ENCODE assay signal across 8 cellular contexts in genomic region chr17:81553616-81554181, GRCh38. TPM values are rescaled to one million over a fixed set of nuclear protein-coding genes. Genes with fewer than 3 reads are reported as not detected.
DNase-seq lines count a peak whose midpoint lies in the region; ATAC-seq and TF ChIP-seq lines count a peak whose summit lies in the region.

No MANE protein-coding gene starts in this region.

- peak overlapping the region; percentile 92 for H3K27ac Mint-ChIP-seq in activated CD4-positive, alpha-beta T cell treated with anti-CD3 and anti-CD28 coated beads, Interleukin-2, amount 10 ng/mL, durations not matched to agents 7 days and 5 days
- H3K27ac Mint-ChIP-seq in activated CD4-positive, alpha-beta memory T cell treated with anti-CD3 and anti-CD28 coated beads, Interleukin-2, amount 10 ng/mL, durations not matched to agents 7 days and 5 days, result peak overlapping the region; percentile 89

- CTCF ChIA-PET in activated CD4-positive, alpha-beta T cell treated with anti-CD3 and anti-CD28 coated beads, Interleukin-2, amount 10 ng/mL, durations not matched to agents 7 days and 5 days (lab: Charles Lee), result no interaction called here
- CTCF ChIA-PET in activated CD4-positive, alpha-beta memory T cell treated with anti-CD3 and anti-CD28 coated beads, Interleukin-2, amount 10 ng/mL, durations not matched to agents 7 days and 5 days (lab: Charles Lee), result no interaction called here

- POLR2A ChIA-PET in activated CD4-positive, alpha-beta T cell treated with anti-CD3 and anti-CD28 coated beads, Interleukin-2, amount 10 ng/mL, durations not matched to agents 7 days and 5 days (lab: Charles Lee), result no interaction called here
- POLR2A ChIA-PET in activated CD4-positive, alpha-beta memory T cell treated with anti-CD3 and anti-CD28 coated beads, Interleukin-2, amount 10 ng/mL, durations not matched to agents 7 days and 5 days (lab: Charles Lee), result interaction anchor here (2.3 kb wide), 1 partner anchor 43 kb away, joined by 24 read pairs; the partner anchor contains the start of gene ACTG1

- H3K27me3 ChIP-seq in foreskin keratinocyte (no peaks in the 10 kb centered on the region), psoas muscle (ENCODE audit: insufficient read depth in 3 of 3, low read length in 2 of 3) (no peaks in the 10 kb centered on the region)

- no peaks in the 10 kb centered on the region for H3K27me3 Mint-ChIP-seq in activated CD4-positive, alpha-beta T cell treated with anti-CD3 and anti-CD28 coated beads, Interleukin-2, amount 10 ng/mL, durations not matched to agents 7 days and 5 days
- H3K27me3 Mint-ChIP-seq in activated CD4-positive, alpha-beta memory T cell treated with anti-CD3 and anti-CD28 coated beads, Interleukin-2, amount 10 ng/mL, durations not matched to agents 7 days and 5 days, result no peaks in the 10 kb centered on the region

- H3K27ac ChIP-seq in foreskin keratinocyte (no peak overlapping the region), psoas muscle (peak overlapping the region; percentile 81)

- H3K9me3 Mint-ChIP-seq in activated CD4-positive, alpha-beta T cell treated with anti-CD3 and anti-CD28 coated beads, Interleukin-2, amount 10 ng/mL, durations not matched to agents 7 days and 5 days, result no peaks in the 10 kb centered on the region
- H3K9me3 Mint-ChIP-seq in activated CD4-positive, alpha-beta memory T cell treated with anti-CD3 and anti-CD28 coated beads, Interleukin-2, amount 10 ng/mL, durations not matched to agents 7 days and 5 days, result no peaks in the 10 kb centered on the region

- peak overlapping the region; percentile 87 for H3K4me3 Mint-ChIP-seq in activated CD4-positive, alpha-beta T cell treated with anti-CD3 and anti-CD28 coated beads, Interleukin-2, amount 10 ng/mL, durations not matched to agents 7 days and 5 days
- H3K4me3 Mint-ChIP-seq in activated CD4-positive, alpha-beta memory T cell treated with anti-CD3 and anti-CD28 coated beads, Interleukin-2, amount 10 ng/mL, durations not matched to agents 7 days and 5 days, result peak overlapping the region; percentile 83

- DNase-seq in activated CD4-positive, alpha-beta T cell treated with anti-CD3 and anti-CD28 coated beads, Interleukin-2, amount 10 ng/mL, durations not matched to agents 7 days and 5 days, result no peak
- no peak for DNase-seq in activated CD4-positive, alpha-beta T cell treated with anti-CD3 and anti-CD28 coated beads, Interleukin-2, amount 50 U/mL, for 1 hour
- DNase-seq in NCI-H1048 (lab: John Stamatoyannopoulos, UW) (peak; percentile 38), foreskin keratinocyte (peak; percentile 76 to 86), psoas muscle (no peak)
- no peak for DNase-seq in activated CD4-positive, alpha-beta memory T cell treated with anti-CD3 and anti-CD28 coated beads, Interleukin-2, amount 10 ng/mL, durations not matched to agents 7 days and 5 days
- no peak for DNase-seq in activated CD4-positive, CD25-positive, alpha-beta regulatory T cell (lab: John Stamatoyannopoulos, UW)

- H3K4me3 ChIP-seq in psoas muscle, result peak overlapping the region; percentile 96

- peaks cover 2 to 44% of the 10 kb centered on the region in 2 donors for H3K36me3 ChIP-seq in psoas muscle (ENCODE audit: insufficient read depth in 1 of 2, low read depth in 1 of 2)

- TF ChIP-seq CTCF in foreskin keratinocyte (conservative IDR thresholded peaks at IDR 0.05), result no peak
- no peak for TF ChIP-seq CTCF in psoas muscle (IDR thresholded peaks at IDR 0.05)

- H3K4me1 ChIP-seq in foreskin keratinocyte, result peaks cover 6% of the 10 kb centered on the region
- H3K4me1 ChIP-seq in psoas muscle, result peaks cover 44% of the 10 kb centered on the region

- intact Hi-C loops in psoas muscle (cut with DNase I), result loop anchor here in 1 of 2 donors (5.0 kb wide), 1 partner anchor 36 kb away; no protein-coding TSS in a partner anchor

- peaks cover 18% of the 10 kb centered on the region for H3K36me3 Mint-ChIP-seq in activated CD4-positive, alpha-beta T cell treated with anti-CD3 and anti-CD28 coated beads, Interleukin-2, amount 10 ng/mL, durations not matched to agents 7 days and 5 days (ENCODE audit: low read depth)
- H3K36me3 Mint-ChIP-seq in activated CD4-positive, alpha-beta memory T cell treated with anti-CD3 and anti-CD28 coated beads, Interleukin-2, amount 10 ng/mL, durations not matched to agents 7 days and 5 days (ENCODE audit: low read depth), result peaks cover 22% of the 10 kb centered on the region

- H3K9me3 ChIP-seq in psoas muscle, result no peaks in the 10 kb centered on the region

- WGBS in psoas muscle, 3 donors, result 30 to 35% (median 33%) methylated on average over 24 of the region's 24 CpGs

- peak; percentile 71 for ATAC-seq in foreskin keratinocyte
- ATAC-seq in psoas muscle, result peak; percentile 9 to 21 (median 14)
- ATAC-seq in HG03108 (IDR thresholded peaks at IDR 0.05; ENCODE audit: unreplicated experiment), result no peak

- peaks cover 35% of the 10 kb centered on the region for H3K4me1 Mint-ChIP-seq in activated CD4-positive, alpha-beta T cell treated with anti-CD3 and anti-CD28 coated beads, Interleukin-2, amount 10 ng/mL, durations not matched to agents 7 days and 5 days
- peaks cover 35% of the 10 kb centered on the region for H3K4me1 Mint-ChIP-seq in activated CD4-positive, alpha-beta memory T cell treated with anti-CD3 and anti-CD28 coated beads, Interleukin-2, amount 10 ng/mL, durations not matched to agents 7 days and 5 days

RNA-seq across cellular contexts. Expression of gene FAAP100, which starts 1.5 kb away (rescaled TPM):
- total RNA-seq in activated CD4-positive, alpha-beta T cell treated with anti-CD3 and anti-CD28 coated beads, Interleukin-2, amount 10 ng/mL, durations not matched to agents 7 days and 5 days, result 10 to 100 TPM; 30.8 to 42.1 TPM
- total RNA-seq in activated CD4-positive, alpha-beta memory T cell treated with anti-CD3 and anti-CD28 coated beads, Interleukin-2, amount 10 ng/mL, durations not matched to agents 7 days and 5 days, result 10 to 100 TPM; 29.0 TPM
- total RNA-seq in foreskin keratinocyte (17.3 and 19.9 TPM in 2 replicates), psoas muscle (10 to 100 TPM; 11.8 to 13.1 (median 12.7) TPM)
- polyA plus RNA-seq in foreskin keratinocyte (14.9 and 15.9 TPM in 2 replicates), psoas muscle (10 to 100 TPM; 11.6 to 16.3 (median 12.6) TPM)

RNA-seq across cellular contexts. Expression of gene FSCN2, which starts 25.5 kb away (rescaled TPM):
- under 1 TPM; 0.22 to 0.33 TPM for total RNA-seq in activated CD4-positive, alpha-beta T cell treated with anti-CD3 and anti-CD28 coated beads, Interleukin-2, amount 10 ng/mL, durations not matched to agents 7 days and 5 days
- under 1 TPM; 0.43 to 0.50 TPM for total RNA-seq in activated CD4-positive, alpha-beta memory T cell treated with anti-CD3 and anti-CD28 coated beads, Interleukin-2, amount 10 ng/mL, durations not matched to agents 7 days and 5 days
- total RNA-seq in foreskin keratinocyte (not detected in 2 replicates), psoas muscle (under 1 TPM in 3 of 4 donors, not detected in 1; 0.13 to 0.71 (median 0.38) TPM)
- polyA plus RNA-seq in foreskin keratinocyte (not detected in 2 replicates), psoas muscle (under 1 TPM; 0.08 to 0.09 (median 0.08) TPM)

RNA-seq across cellular contexts. Expression of gene ACTG1, which starts 41.1 kb away (rescaled TPM):
- total RNA-seq in activated CD4-positive, alpha-beta T cell treated with anti-CD3 and anti-CD28 coated beads, Interleukin-2, amount 10 ng/mL, durations not matched to agents 7 days and 5 days, result 1,000 to 10,000 TPM; 4,611 to 5,328 TPM
- total RNA-seq in activated CD4-positive, alpha-beta memory T cell treated with anti-CD3 and anti-CD28 coated beads, Interleukin-2, amount 10 ng/mL, durations not matched to agents 7 days and 5 days, result 1,000 to 10,000 TPM; 3,658 to 3,769 TPM
- total RNA-seq in foreskin keratinocyte (3,185 and 3,808 TPM in 2 replicates), psoas muscle (100 to 1,000 TPM; 341 to 567 (median 431) TPM)
- polyA plus RNA-seq in foreskin keratinocyte (3,262 and 3,802 TPM in 2 replicates), psoas muscle (100 to 1,000 TPM; 150 to 620 (median 219) TPM)

Comparison
In these comparisons a context has a peak if more than half of its experiments do, and no peak if none do; other contexts are left out.
1. DNase-seq: peak in NCI-H1048 (single experiment) and foreskin keratinocyte (2 of 2); none in activated CD4-positive, alpha-beta T cell treated with anti-CD3 and anti-CD28 coated beads, Interleukin-2, amount 10 ng/mL, durations not matched to agents 7 days and 5 days (single experiment), activated CD4-positive, alpha-beta T cell treated with anti-CD3 and anti-CD28 coated beads, Interleukin-2, amount 50 U/mL, for 1 hour (single experiment), activated CD4-positive, alpha-beta memory T cell treated with anti-CD3 and anti-CD28 coated beads, Interleukin-2, amount 10 ng/mL, durations not matched to agents 7 days and 5 days (single experiment), psoas muscle (0 of 2) and activated CD4-positive, CD25-positive, alpha-beta regulatory T cell (0 of 4).